ENCODE assay signal across 20 cellular contexts in genomic region chr1:224675589-224675988, GRCh38. TPM values are rescaled to one million over a fixed set of nuclear protein-coding genes. Genes with fewer than 3 reads are reported as not detected.
DNase-seq lines count a peak whose midpoint lies in the region; ATAC-seq, FAIRE-seq and TF ChIP-seq lines count a peak whose summit lies in the region.
"Had no signal": no experiment of that assay in that cellular context is flagged by ENCODE, and none has a peak within 500 bp of the region (broad histone marks: within the 10 kb centered on the region; RNA-seq: fewer than 3 reads in every experiment).

No MANE protein-coding gene starts in this region.

- no peaks in the 10 kb centered on the region for H3K9me3 ChIP-seq in GM12878 (replicated peaks; ENCODE audit: control insufficient read depth, insufficient read depth, low read length)
- H3K9me3 ChIP-seq: Peyer's patch had no signal

- RAD21 ChIA-PET in GM12878 (lab: Charles Lee; ENCODE audit: unreplicated experiment) = interaction anchor here (0.6 to 3.1 kb wide), 4 partner anchors 31 to 247 kb away, joined by 3 to 16 read pairs (median 4); no protein-coding TSS in a partner anchor

- no peaks in the 10 kb centered on the region for H3K4me1 Mint-ChIP-seq in activated CD4-positive, alpha-beta T cell treated with anti-CD3 and anti-CD28 coated beads for 36 hours
- no peaks in the 10 kb centered on the region for H3K4me1 Mint-ChIP-seq in activated CD4-positive, alpha-beta T cell treated with anti-CD3 and anti-CD28 coated beads, Interleukin-2, amount 10 ng/mL, durations not matched to agents 7 days and 5 days
- peaks cover 6% of the 10 kb centered on the region for H3K4me1 Mint-ChIP-seq in WTC11

- no peak overlapping the region for H3K9ac ChIP-seq in GM12878 (ENCODE audit: control insufficient read depth, insufficient read depth, low read length)
- H3K9ac ChIP-seq: BLaER1 treated with 17β-estradiol and CSF1 and Interleukin-3, amounts not matched to agents 10 nM and 100 nM had no signal

- no peak for TF ChIP-seq POLR2A in GM12878 (IDR thresholded peaks at IDR 0.05; ENCODE audit: low read depth, low read length)

- no peaks in the 10 kb centered on the region; a peak in 1 of 4 replicates for H3K27me3 ChIP-seq in GM12878 (replicated peaks in 1 of 2; ENCODE audit: control insufficient read depth in 2 of 2, insufficient read depth in 2 of 2, low read length in 1 of 2)
- H3K27me3 ChIP-seq: BLaER1 treated with 17β-estradiol and CSF1 and Interleukin-3, amounts not matched to agents 10 nM and 100 nM; Peyer's patch had no signal

- TF ChIP-seq EP300 in GM12878 (IDR thresholded peaks at IDR 0.05; ENCODE audit: borderline replicate concordance in 1 of 2, control insufficient read depth in 1 of 2, low read depth in 2 of 2, low read length in 2 of 2) = no peak; a peak in 1 of 4 replicates

- in situ Hi-C loops in GM12878 (cut with MboI) = no loop called here

- no peak overlapping the region for H3K27ac Mint-ChIP-seq in activated CD4-positive, alpha-beta T cell treated with anti-CD3 and anti-CD28 coated beads for 36 hours
- no peak overlapping the region for H3K27ac Mint-ChIP-seq in activated CD4-positive, alpha-beta T cell treated with anti-CD3 and anti-CD28 coated beads, Interleukin-2, amount 10 ng/mL, durations not matched to agents 7 days and 5 days
- H3K27ac Mint-ChIP-seq in WTC11 = no peak overlapping the region

- no peaks in the 10 kb centered on the region for H3K36me3 ChIP-seq in GM12878 (ENCODE audit: control insufficient read depth in 2 of 2, insufficient read depth in 2 of 2, low read length in 1 of 2)
- H3K36me3 ChIP-seq: BLaER1 treated with 17β-estradiol and CSF1 and Interleukin-3, amounts not matched to agents 10 nM and 100 nM; Peyer's patch had no signal

- H3K27ac ChIP-seq in GM12878 (ENCODE audit: control insufficient read depth, insufficient read depth) = no peak overlapping the region
- H3K27ac ChIP-seq: 22Rv1; BLaER1 treated with 17β-estradiol and CSF1 and Interleukin-3, amounts not matched to agents 10 nM and 100 nM; HL-60; Peyer's patch had no signal

- no peak for DNase-seq in activated CD4-positive, alpha-beta T cell treated with anti-CD3 and anti-CD28 coated beads for 36 hours
- DNase-seq in activated CD4-positive, alpha-beta T cell treated with anti-CD3 and anti-CD28 coated beads, Interleukin-2, amount 10 ng/mL, durations not matched to agents 7 days and 5 days = no peak
- no peak for DNase-seq in GM12878 (ENCODE audit: low read depth, low spot score)
- DNase-seq in WTC11 (ENCODE audit: low spot score) = no peak
- DNase-seq in HuH-7 (ENCODE audit: low spot score) = no peak
- DNase-seq in mesenteric fat pad (ENCODE audit: low spot score) = no peak
- DNase-seq: DMS 273 treated with DMSO at 0.1 percent for 48 hours, GOT3, KBM-7, NCI-H1048, NCI-H1694, NCI-H774, Peyer's patch, Right ventricle myocardium superior had no signal

- H3K27me3 Mint-ChIP-seq in activated CD4-positive, alpha-beta T cell treated with anti-CD3 and anti-CD28 coated beads for 36 hours = no peaks in the 10 kb centered on the region
- H3K27me3 Mint-ChIP-seq in activated CD4-positive, alpha-beta T cell treated with anti-CD3 and anti-CD28 coated beads, Interleukin-2, amount 10 ng/mL, durations not matched to agents 7 days and 5 days = no peaks in the 10 kb centered on the region
- H3K27me3 Mint-ChIP-seq in WTC11 (ENCODE audit: low read depth) = no peaks in the 10 kb centered on the region

- SMC1A ChIA-PET in GM12878 (lab: Charles Lee; ENCODE audit: uncharacterized antibody, unreplicated experiment) = interaction anchor here (0.9 to 3.0 kb wide), 10 partner anchors 12 to 247 kb away, joined by 3 to 17 read pairs (median 6); no protein-coding TSS in a partner anchor

- intact Hi-C loops in activated CD4-positive, alpha-beta T cell treated with anti-CD3 and anti-CD28 coated beads for 36 hours (cut with DNase I, micrococcal nuclease) = no loop called here
- intact Hi-C loops in GM12878 (cut with micrococcal nuclease; ENCODE audit: unreplicated experiment) = no loop called here

- no peaks in the 10 kb centered on the region for H3K9me3 Mint-ChIP-seq in activated CD4-positive, alpha-beta T cell treated with anti-CD3 and anti-CD28 coated beads for 36 hours (ENCODE audit: low read depth)
- H3K9me3 Mint-ChIP-seq in activated CD4-positive, alpha-beta T cell treated with anti-CD3 and anti-CD28 coated beads, Interleukin-2, amount 10 ng/mL, durations not matched to agents 7 days and 5 days = no peaks in the 10 kb centered on the region
- no peaks in the 10 kb centered on the region for H3K9me3 Mint-ChIP-seq in WTC11

- BruUV-seq in GM12878 (replicated peaks; lab: Mats Ljungman, UMichigan) = no TSS peak

- no peaks in the 10 kb centered on the region for H3K36me3 Mint-ChIP-seq in activated CD4-positive, alpha-beta T cell treated with anti-CD3 and anti-CD28 coated beads for 36 hours (ENCODE audit: low read depth)
- no peaks in the 10 kb centered on the region for H3K36me3 Mint-ChIP-seq in activated CD4-positive, alpha-beta T cell treated with anti-CD3 and anti-CD28 coated beads, Interleukin-2, amount 10 ng/mL, durations not matched to agents 7 days and 5 days (ENCODE audit: low read depth)
- no peaks in the 10 kb centered on the region for H3K36me3 Mint-ChIP-seq in WTC11

- FAIRE-seq in GM12878 (lab: Jason Lieb, UNC) = no peak

- H2AFZ ChIP-seq in GM12878 (ENCODE audit: control insufficient read depth, low read depth, low read length) = no peak overlapping the region

- peak; percentile 64 for ATAC-seq in activated CD4-positive, alpha-beta T cell treated with anti-CD3 and anti-CD28 coated beads for 36 hours
- ATAC-seq in GM19035 (IDR thresholded peaks at IDR 0.05; ENCODE audit: unreplicated experiment) (peak; percentile 53), HG02870 (IDR thresholded peaks at IDR 0.05; ENCODE audit: unreplicated experiment) (peak; percentile 49), GM12878 (peak; percentile 73), WTC11 (no peak)
- ATAC-seq: SK-N-SH treated with all-trans-retinoic acid at 6 μM for 48 hours had no signal

- WGBS in GM12878 (ENCODE audit: insufficient coverage, insufficient replicate concordance, low lambda C conversion rate, missing lambda C conversion rate) = 0% methylated on average over 2 of the region's 2 CpGs

- TF ChIP-seq RAD21 in GM12878 (IDR thresholded peaks at IDR 0.05; ENCODE audit: insufficient read depth, low read depth, low read length) = no peak

- H3K4me1 ChIP-seq in GM12878 (ENCODE audit: control insufficient read depth, insufficient read depth, low read length) = peaks cover 3% of the 10 kb centered on the region; the same call in 1 of the 2 replicates
- H3K4me1 ChIP-seq: Peyer's patch had no signal

- no peak overlapping the region for H3K4me3 ChIP-seq in GM12878
- H3K4me3 ChIP-seq: BLaER1 treated with 17β-estradiol and CSF1 and Interleukin-3, amounts not matched to agents 10 nM and 100 nM; Peyer's patch had no signal

- TF ChIP-seq CTCF in GM12878 (IDR thresholded peaks at IDR 0.05 in 2 of 3, conservative IDR thresholded peaks at IDR 0.05 in 1 of 3; ENCODE audit: control insufficient read depth in 2 of 3, extremely low read depth in 1 of 3, insufficient read depth in 1 of 3, low read depth in 3 of 3, low read length in 3 of 3) = no peak
- TF ChIP-seq CTCF in WTC11 (IDR thresholded peaks at IDR 0.05) = no peak

- no peaks in the 10 kb centered on the region for H3K79me2 ChIP-seq in GM12878 (ENCODE audit: control insufficient read depth, insufficient read depth, low read length)

- no peak overlapping the region; the same call in 1 of the 2 replicates for H3K4me2 ChIP-seq in GM12878 (ENCODE audit: control insufficient read depth, insufficient read depth)
- H3K4me2 ChIP-seq: BLaER1 treated with 17β-estradiol and CSF1 and Interleukin-3, amounts not matched to agents 10 nM and 100 nM had no signal

- H4K20me1 ChIP-seq in GM12878 (ENCODE audit: control insufficient read depth, insufficient read depth) = no peaks in the 10 kb centered on the region
- H4K20me1 ChIP-seq: BLaER1 treated with 17β-estradiol and CSF1 and Interleukin-3, amounts not matched to agents 10 nM and 100 nM had no signal

- CTCF ChIA-PET in activated CD4-positive, alpha-beta T cell treated with anti-CD3 and anti-CD28 coated beads for 36 hours (lab: Charles Lee) = interaction anchor here (1.1 kb wide), 1 partner anchor 176 kb away, joined by 3 read pairs; no protein-coding TSS in a partner anchor
- CTCF ChIA-PET in activated CD4-positive, alpha-beta T cell treated with anti-CD3 and anti-CD28 coated beads, Interleukin-2, amount 10 ng/mL, durations not matched to agents 7 days and 5 days (lab: Charles Lee) = no interaction called here
- CTCF ChIA-PET in GM12878 (lab: Yijun Ruan, JAX) (interaction anchor here (2.0 to 9.7 kb wide), 3 partner anchors 32 to 247 kb away, joined by 6 to 85 read pairs (median 11); no protein-coding TSS in a partner anchor), WTC11 (lab: Charles Lee) (no interaction called here)

- POLR2A ChIA-PET in activated CD4-positive, alpha-beta T cell treated with anti-CD3 and anti-CD28 coated beads for 36 hours (lab: Charles Lee) = no interaction called here
- POLR2A ChIA-PET in activated CD4-positive, alpha-beta T cell treated with anti-CD3 and anti-CD28 coated beads, Interleukin-2, amount 10 ng/mL, durations not matched to agents 7 days and 5 days (lab: Charles Lee) = no interaction called here
- POLR2A ChIA-PET in GM12878 (lab: Charles Lee) = no interaction called here
- POLR2A ChIA-PET in WTC11 (lab: Charles Lee) = no interaction called here

- H3K4me3 Mint-ChIP-seq in activated CD4-positive, alpha-beta T cell treated with anti-CD3 and anti-CD28 coated beads for 36 hours = no peak overlapping the region
- H3K4me3 Mint-ChIP-seq in activated CD4-positive, alpha-beta T cell treated with anti-CD3 and anti-CD28 coated beads, Interleukin-2, amount 10 ng/mL, durations not matched to agents 7 days and 5 days = no peak overlapping the region
- H3K4me3 Mint-ChIP-seq in WTC11 = no peak overlapping the region

RNA-seq across cellular contexts. Expression of gene CNIH3, which starts 59.5 kb away (rescaled TPM):
- 1 to 10 TPM; 1.5 to 1.8 TPM for total RNA-seq in activated CD4-positive, alpha-beta T cell treated with anti-CD3 and anti-CD28 coated beads for 36 hours
- total RNA-seq in activated CD4-positive, alpha-beta T cell treated with anti-CD3 and anti-CD28 coated beads, Interleukin-2, amount 10 ng/mL, durations not matched to agents 7 days and 5 days = 1 to 10 TPM; 1.7 to 2.1 TPM
- total RNA-seq in GM12878 (2013; cell fraction: nucleolus; rRNA removed) = 3.5 and 7.3 TPM in 2 replicates
- total RNA-seq in GM12878 (2014; rRNA removed) (1.9 and 2.0 TPM in 2 replicates), GM12878 (2014; rRNA removed; fragmentation: Illumina TruSeq; extraction: Trizol) (1.3 and 1.5 TPM in 2 replicates), GM12878 (2021) (1.7 and 2.0 TPM in 2 replicates), WTC11 (2021) (5.0 to 8.1 TPM (median 5.8 TPM) in 3 replicates), mesenteric fat pad (3.0 TPM)
- 1.1 TPM for polyA plus RNA-seq in GM12878 (2011; ENCODE audit: low read depth)
- polyA plus RNA-seq in GM12878 (2011; rRNA removed) (5.8 and 7.6 TPM in 2 replicates), GM12878 (2014; fragmentation: Illumina TruSeq; extraction: Trizol) (2.0 and 2.2 TPM in 2 replicates), GM12878 (2014; fragmentation: Nextera tagmentation; extraction: Ambion mirVana) (1 to 10 TPM; 1.4 TPM), GM12878 (2014; rRNA removed) (0.77 and 1.0 TPM in 2 replicates), GM12878 (2016; fragmentation: Nextera tagmentation; extraction: Ambion mirVana) (1 to 10 TPM; 1.9 to 2.1 TPM)
- 3.6 and 4.1 TPM in 2 replicates for polyA plus RNA-seq in GM12878 (2011; cell fraction: cytosol; rRNA removed)
- 3.0 and 3.5 TPM in 2 replicates for polyA plus RNA-seq in GM12878 (2011; cell fraction: nucleus; rRNA removed)
- polyA plus RNA-seq in GM12878 (2012) = 2.7 and 3.2 TPM in 2 replicates
- 6.1 and 6.6 TPM in 2 replicates for polyA minus RNA-seq in GM12878 (2011; rRNA and poly(A)+ RNA removed)
- 1.3 and 1.4 TPM in 2 replicates for polyA minus RNA-seq in GM12878 (2011; cell fraction: cytosol; rRNA and poly(A)+ RNA removed)
- 2.8 and 4.4 TPM in 2 replicates for polyA minus RNA-seq in GM12878 (2011; cell fraction: nucleus; rRNA and poly(A)+ RNA removed)
- total RNA-seq: Peyer's patch had no signal

Comparison
In these comparisons a context has a peak if more than half of its experiments do, and no peak if none do; other contexts are left out.
1. CTCF ChIA-PET loops: an anchor here in activated CD4-positive, alpha-beta T cell treated with anti-CD3 and anti-CD28 coated beads for 36 hours (1.1 kb wide) and GM12878 (2.0 to 9.7 kb wide); none called in activated CD4-positive, alpha-beta T cell treated with anti-CD3 and anti-CD28 coated beads, Interleukin-2, amount 10 ng/mL, durations not matched to agents 7 days and 5 days and WTC11.